In genomic region chr10:52776471-52776903, GRCh38 we compare ENCODE assay signal across 1 cellular context.
TF ChIP-seq lines count a peak whose summit lies in the region.

No MANE protein-coding gene starts in this region.

TF ChIP-seq in HepG2, 621 proteins besides CTCF, POLR2A, EP300 and RAD21 (continued from another document and continues in another):
- TF ChIP-seq, protein P1, sequence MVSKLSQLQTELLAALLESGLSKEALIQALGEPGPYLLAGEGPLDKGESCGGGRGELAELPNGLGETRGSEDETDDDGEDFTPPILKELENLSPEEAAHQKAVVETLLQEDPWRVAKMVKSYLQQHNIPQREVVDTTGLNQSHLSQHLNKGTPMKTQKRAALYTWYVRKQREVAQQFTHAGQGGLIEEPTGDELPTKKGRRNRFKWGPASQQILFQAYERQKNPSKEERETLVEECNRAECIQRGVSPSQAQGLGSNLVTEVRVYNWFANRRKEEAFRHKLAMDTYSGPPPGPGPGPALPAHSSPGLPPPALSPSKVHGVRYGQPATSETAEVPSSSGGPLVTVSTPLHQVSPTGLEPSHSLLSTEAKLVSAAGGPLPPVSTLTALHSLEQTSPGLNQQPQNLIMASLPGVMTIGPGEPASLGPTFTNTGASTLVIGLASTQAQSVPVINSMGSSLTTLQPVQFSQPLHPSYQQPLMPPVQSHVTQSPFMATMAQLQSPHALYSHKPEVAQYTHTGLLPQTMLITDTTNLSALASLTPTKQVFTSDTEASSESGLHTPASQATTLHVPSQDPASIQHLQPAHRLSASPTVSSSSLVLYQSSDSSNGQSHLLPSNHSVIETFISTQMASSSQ (IDR thresholded peaks at IDR 0.05; ENCODE audit: low read depth), result no peak
- TF ChIP-seq, protein P1 (CRISPR knock-in tag; IDR thresholded peaks at IDR 0.05; ENCODE audit: borderline replicate concordance), result 0 out of 2 replicates have a peak, but pooled peaks have one; percentile 30
- no peak for TF ChIP-seq GABPA (IDR thresholded peaks at IDR 0.05; ENCODE audit: low read depth, low read length)
- no peak for TF ChIP-seq GABPA (CRISPR knock-in tag; IDR thresholded peaks at IDR 0.05; ENCODE audit: low read depth)
- no peak for TF ChIP-seq ZZZ3 (CRISPR knock-in tag; IDR thresholded peaks at IDR 0.05; ENCODE audit: borderline replicate concordance)
- no peak for TF ChIP-seq FOXA1 (IDR thresholded peaks at IDR 0.05)
- TF ChIP-seq FOXA1 (CRISPR knock-in tag; IDR thresholded peaks at IDR 0.05), result 0 out of 2 replicates have a peak, but pooled peaks have one; percentile 21
- no peak for TF ChIP-seq HHEX (CRISPR knock-in tag; IDR thresholded peaks at IDR 0.05)
- peak; percentile 91 for TF ChIP-seq MED1 (CRISPR knock-in tag; IDR thresholded peaks at IDR 0.05)
- peak; percentile 65; the same call in 1 of the 2 replicates for TF ChIP-seq ZNF724P (CRISPR knock-in tag; IDR thresholded peaks at IDR 0.05; ENCODE audit: borderline replicate concordance)
- peak; percentile 44; the same call in 1 of the 2 replicates for TF ChIP-seq DMAP1 (CRISPR knock-in tag; IDR thresholded peaks at IDR 0.05)
- TF ChIP-seq, protein P2, sequence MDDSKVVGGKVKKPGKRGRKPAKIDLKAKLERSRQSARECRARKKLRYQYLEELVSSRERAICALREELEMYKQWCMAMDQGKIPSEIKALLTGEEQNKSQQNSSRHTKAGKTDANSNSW (CRISPR knock-in tag; IDR thresholded peaks at IDR 0.05; ENCODE audit: borderline replicate concordance), result no peak
- no peak for TF ChIP-seq ARID2 (CRISPR knock-in tag; IDR thresholded peaks at IDR 0.05; ENCODE audit: borderline replicate concordance)
- peak; percentile 40; the same call in 1 of the 2 replicates for TF ChIP-seq SMYD3 (CRISPR knock-in tag; IDR thresholded peaks at IDR 0.05)
- TF ChIP-seq BRD4 (CRISPR knock-in tag; IDR thresholded peaks at IDR 0.05), result peak; percentile 56
- TF ChIP-seq, protein P3, sequence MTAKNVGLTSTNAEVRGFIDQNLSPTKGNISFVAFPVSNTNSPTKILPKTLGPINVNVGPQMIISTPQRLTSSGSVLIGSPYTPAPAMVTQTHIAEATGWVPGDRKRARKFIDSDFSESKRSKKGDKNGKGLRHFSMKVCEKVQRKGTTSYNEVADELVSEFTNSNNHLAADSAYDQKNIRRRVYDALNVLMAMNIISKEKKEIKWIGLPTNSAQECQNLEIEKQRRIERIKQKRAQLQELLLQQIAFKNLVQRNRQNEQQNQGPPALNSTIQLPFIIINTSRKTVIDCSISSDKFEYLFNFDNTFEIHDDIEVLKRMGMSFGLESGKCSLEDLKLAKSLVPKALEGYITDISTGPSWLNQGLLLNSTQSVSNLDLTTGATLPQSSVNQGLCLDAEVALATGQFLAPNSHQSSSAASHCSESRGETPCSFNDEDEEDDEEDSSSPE (CRISPR knock-in tag; IDR thresholded peaks at IDR 0.05), result 0 out of 2 replicates have a peak, but pooled peaks have one; percentile 44
- TF ChIP-seq FOXC1 (CRISPR knock-in tag; IDR thresholded peaks at IDR 0.05; ENCODE audit: borderline replicate concordance), result no peak
- TF ChIP-seq SMAD3 (CRISPR knock-in tag; IDR thresholded peaks at IDR 0.05), result peak; percentile 33; the same call in 1 of the 2 replicates
- TF ChIP-seq, protein P4, sequence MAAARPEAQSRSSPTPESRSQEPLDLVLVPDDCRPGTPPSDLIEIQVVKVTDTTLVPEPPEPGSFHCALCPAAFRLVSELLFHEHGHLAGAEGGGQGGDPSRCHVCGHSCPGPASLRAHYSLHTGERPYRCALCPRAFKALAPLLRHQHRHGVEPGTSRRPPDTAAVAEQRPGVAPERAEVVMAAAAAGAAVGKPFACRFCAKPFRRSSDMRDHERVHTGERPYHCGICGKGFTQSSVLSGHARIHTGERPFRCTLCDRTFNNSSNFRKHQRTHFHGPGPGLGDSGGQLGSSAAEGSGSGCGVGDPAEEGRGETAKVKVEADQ (CRISPR knock-in tag; IDR thresholded peaks at IDR 0.05; ENCODE audit: borderline replicate concordance), result peak; percentile 48; the same call in 1 of the 2 replicates
- TF ChIP-seq, protein P5, sequence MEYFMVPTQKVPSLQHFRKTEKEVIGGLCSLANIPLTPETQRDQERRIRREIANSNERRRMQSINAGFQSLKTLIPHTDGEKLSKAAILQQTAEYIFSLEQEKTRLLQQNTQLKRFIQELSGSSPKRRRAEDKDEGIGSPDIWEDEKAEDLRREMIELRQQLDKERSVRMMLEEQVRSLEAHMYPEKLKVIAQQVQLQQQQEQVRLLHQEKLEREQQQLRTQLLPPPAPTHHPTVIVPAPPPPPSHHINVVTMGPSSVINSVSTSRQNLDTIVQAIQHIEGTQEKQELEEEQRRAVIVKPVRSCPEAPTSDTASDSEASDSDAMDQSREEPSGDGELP (IDR thresholded peaks at IDR 0.05; ENCODE audit: borderline replicate concordance, low read depth), result no peak; the same call in 1 of the 2 replicates
- no peak for TF ChIP-seq ARNT2 (CRISPR knock-in tag; IDR thresholded peaks at IDR 0.05; ENCODE audit: low read depth)
- TF ChIP-seq MIER3 (CRISPR knock-in tag; IDR thresholded peaks at IDR 0.05; ENCODE audit: borderline replicate concordance), result peak; percentile 77; the same call in 1 of the 2 replicates
- no peak for TF ChIP-seq MED8 (CRISPR knock-in tag; IDR thresholded peaks at IDR 0.05; ENCODE audit: insufficient replicate concordance)
- TF ChIP-seq TBX2 (CRISPR knock-in tag; IDR thresholded peaks at IDR 0.05; ENCODE audit: borderline replicate concordance), result peak; percentile 63; the same call in 1 of the 2 replicates
- 0 out of 2 replicates have a peak, but pooled peaks have one; percentile 22 for TF ChIP-seq ZBTB38 (CRISPR knock-in tag; IDR thresholded peaks at IDR 0.05)
- TF ChIP-seq RXRA (CRISPR knock-in tag; IDR thresholded peaks at IDR 0.05), result peak; percentile 68; the same call in 1 of the 2 replicates
- TF ChIP-seq FOXA3 (CRISPR knock-in tag; IDR thresholded peaks at IDR 0.05), result peak; percentile 57
- peak; percentile 85 for TF ChIP-seq ZFX (CRISPR knock-in tag; IDR thresholded peaks at IDR 0.05; ENCODE audit: low read depth)
- TF ChIP-seq HNF4A (CRISPR knock-in tag; IDR thresholded peaks at IDR 0.05), result peak; percentile 59
- TF ChIP-seq, protein P6, sequence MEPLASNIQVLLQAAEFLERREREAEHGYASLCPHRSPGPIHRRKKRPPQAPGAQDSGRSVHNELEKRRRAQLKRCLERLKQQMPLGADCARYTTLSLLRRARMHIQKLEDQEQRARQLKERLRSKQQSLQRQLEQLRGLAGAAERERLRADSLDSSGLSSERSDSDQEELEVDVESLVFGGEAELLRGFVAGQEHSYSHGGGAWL (CRISPR knock-in tag; IDR thresholded peaks at IDR 0.05), result 0 out of 2 replicates have a peak, but pooled peaks have one; percentile 29
- TF ChIP-seq NFE2 (CRISPR knock-in tag; IDR thresholded peaks at IDR 0.05), result no peak
- TF ChIP-seq SOX5 (CRISPR knock-in tag; IDR thresholded peaks at IDR 0.05; ENCODE audit: borderline replicate concordance), result peak; percentile 12; the same call in 1 of the 2 replicates
- TF ChIP-seq, protein P7, sequence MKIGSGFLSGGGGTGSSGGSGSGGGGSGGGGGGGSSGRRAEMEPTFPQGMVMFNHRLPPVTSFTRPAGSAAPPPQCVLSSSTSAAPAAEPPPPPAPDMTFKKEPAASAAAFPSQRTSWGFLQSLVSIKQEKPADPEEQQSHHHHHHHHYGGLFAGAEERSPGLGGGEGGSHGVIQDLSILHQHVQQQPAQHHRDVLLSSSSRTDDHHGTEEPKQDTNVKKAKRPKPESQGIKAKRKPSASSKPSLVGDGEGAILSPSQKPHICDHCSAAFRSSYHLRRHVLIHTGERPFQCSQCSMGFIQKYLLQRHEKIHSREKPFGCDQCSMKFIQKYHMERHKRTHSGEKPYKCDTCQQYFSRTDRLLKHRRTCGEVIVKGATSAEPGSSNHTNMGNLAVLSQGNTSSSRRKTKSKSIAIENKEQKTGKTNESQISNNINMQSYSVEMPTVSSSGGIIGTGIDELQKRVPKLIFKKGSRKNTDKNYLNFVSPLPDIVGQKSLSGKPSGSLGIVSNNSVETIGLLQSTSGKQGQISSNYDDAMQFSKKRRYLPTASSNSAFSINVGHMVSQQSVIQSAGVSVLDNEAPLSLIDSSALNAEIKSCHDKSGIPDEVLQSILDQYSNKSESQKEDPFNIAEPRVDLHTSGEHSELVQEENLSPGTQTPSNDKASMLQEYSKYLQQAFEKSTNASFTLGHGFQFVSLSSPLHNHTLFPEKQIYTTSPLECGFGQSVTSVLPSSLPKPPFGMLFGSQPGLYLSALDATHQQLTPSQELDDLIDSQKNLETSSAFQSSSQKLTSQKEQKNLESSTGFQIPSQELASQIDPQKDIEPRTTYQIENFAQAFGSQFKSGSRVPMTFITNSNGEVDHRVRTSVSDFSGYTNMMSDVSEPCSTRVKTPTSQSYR (CRISPR knock-in tag; IDR thresholded peaks at IDR 0.05; ENCODE audit: borderline replicate concordance), result peak; percentile 24; the same call in 1 of the 2 replicates
- no peak for TF ChIP-seq ZNF224 (CRISPR knock-in tag; IDR thresholded peaks at IDR 0.05)
- no peak for TF ChIP-seq ZNF616 (CRISPR knock-in tag; IDR thresholded peaks at IDR 0.05; ENCODE audit: low read depth)
- TF ChIP-seq RFX5 (IDR thresholded peaks at IDR 0.05; ENCODE audit: low read depth, low read length), result no peak
- no peak for TF ChIP-seq GRHL1 (CRISPR knock-in tag; conservative IDR thresholded peaks at IDR 0.05)
- peak; percentile 47; the same call in 1 of the 2 replicates for TF ChIP-seq ZNF746 (CRISPR knock-in tag; IDR thresholded peaks at IDR 0.05)
- TF ChIP-seq, protein P8, sequence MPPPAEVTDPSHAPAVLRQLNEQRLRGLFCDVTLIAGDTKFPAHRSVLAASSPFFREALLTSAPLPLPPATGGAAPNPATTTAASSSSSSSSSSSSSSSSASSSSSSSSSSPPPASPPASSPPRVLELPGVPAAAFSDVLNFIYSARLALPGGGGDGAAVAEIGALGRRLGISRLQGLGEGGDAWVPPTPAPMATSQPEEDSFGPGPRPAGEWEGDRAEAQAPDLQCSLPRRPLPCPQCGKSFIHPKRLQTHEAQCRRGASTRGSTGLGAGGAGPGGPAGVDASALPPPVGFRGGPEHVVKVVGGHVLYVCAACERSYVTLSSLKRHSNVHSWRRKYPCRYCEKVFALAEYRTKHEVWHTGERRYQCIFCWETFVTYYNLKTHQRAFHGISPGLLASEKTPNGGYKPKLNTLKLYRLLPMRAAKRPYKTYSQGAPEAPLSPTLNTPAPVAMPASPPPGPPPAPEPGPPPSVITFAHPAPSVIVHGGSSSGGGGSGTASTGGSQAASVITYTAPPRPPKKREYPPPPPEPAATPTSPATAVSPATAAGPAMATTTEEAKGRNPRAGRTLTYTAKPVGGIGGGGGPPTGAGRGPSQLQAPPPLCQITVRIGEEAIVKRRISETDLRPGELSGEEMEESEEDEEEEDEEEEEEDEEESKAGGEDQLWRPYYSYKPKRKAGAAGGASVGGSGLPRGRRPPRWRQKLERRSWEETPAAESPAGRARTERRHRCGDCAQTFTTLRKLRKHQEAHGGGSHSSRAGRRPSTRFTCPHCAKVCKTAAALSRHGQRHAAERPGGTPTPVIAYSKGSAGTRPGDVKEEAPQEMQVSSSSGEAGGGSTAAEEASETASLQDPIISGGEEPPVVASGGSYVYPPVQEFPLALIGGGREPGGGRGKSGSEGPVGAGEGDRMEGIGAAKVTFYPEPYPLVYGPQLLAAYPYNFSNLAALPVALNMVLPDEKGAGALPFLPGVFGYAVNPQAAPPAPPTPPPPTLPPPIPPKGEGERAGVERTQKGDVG (CRISPR knock-in tag; IDR thresholded peaks at IDR 0.05; ENCODE audit: borderline replicate concordance), result 0 out of 2 replicates have a peak, but pooled peaks have one; percentile 42
- peak; percentile 26; the same call in 1 of the 2 replicates for TF ChIP-seq NFKBIZ (CRISPR knock-in tag; IDR thresholded peaks at IDR 0.05)
- no peak for TF ChIP-seq YY1 (IDR thresholded peaks at IDR 0.05; ENCODE audit: insufficient read depth, insufficient replicate concordance, low read depth, low read length)
- no peak for TF ChIP-seq KDM4B (CRISPR knock-in tag; IDR thresholded peaks at IDR 0.05)
- TF ChIP-seq, protein P9, sequence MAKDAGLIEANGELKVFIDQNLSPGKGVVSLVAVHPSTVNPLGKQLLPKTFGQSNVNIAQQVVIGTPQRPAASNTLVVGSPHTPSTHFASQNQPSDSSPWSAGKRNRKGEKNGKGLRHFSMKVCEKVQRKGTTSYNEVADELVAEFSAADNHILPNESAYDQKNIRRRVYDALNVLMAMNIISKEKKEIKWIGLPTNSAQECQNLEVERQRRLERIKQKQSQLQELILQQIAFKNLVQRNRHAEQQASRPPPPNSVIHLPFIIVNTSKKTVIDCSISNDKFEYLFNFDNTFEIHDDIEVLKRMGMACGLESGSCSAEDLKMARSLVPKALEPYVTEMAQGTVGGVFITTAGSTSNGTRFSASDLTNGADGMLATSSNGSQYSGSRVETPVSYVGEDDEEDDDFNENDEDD (CRISPR knock-in tag; IDR thresholded peaks at IDR 0.05; ENCODE audit: borderline replicate concordance), result peak; percentile 40; the same call in 1 of the 2 replicates
- TF ChIP-seq HNRNPL (IDR thresholded peaks at IDR 0.05; ENCODE audit: low read depth, low read length), result no peak
- TF ChIP-seq MEIS2 (CRISPR knock-in tag; IDR thresholded peaks at IDR 0.05), result peak; percentile 35; the same call in 1 of the 2 replicates
- peak; percentile 66 for TF ChIP-seq MAX (IDR thresholded peaks at IDR 0.05)
- TF ChIP-seq ZNF781 (CRISPR knock-in tag; IDR thresholded peaks at IDR 0.05; ENCODE audit: borderline replicate concordance, not compliant biosample characterization), result no peak
